ENCODE assay signal across 10 cellular contexts in the genomic region with DNA sequence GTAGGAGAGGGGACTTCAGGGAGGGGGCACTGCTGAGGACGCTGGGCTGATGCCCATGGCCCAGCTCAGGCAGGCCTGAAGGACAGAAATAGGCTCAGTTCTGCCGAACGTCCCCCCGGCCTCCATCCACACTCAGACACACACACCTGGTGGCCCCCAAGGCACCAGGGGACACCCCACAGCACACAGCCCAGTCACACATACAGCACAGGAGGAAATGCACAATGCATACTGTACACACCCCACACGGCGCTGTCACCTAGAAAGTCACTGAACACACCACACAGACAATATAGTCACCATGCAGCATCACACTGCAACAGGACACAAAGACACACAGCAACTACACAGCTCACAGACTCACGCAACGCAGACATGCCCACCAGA. TPM values are rescaled to one million over a fixed set of nuclear protein-coding genes. Genes with fewer than 3 reads are reported as not detected.
DNase-seq lines count a peak whose midpoint lies in the region; ATAC-seq and TF ChIP-seq lines count a peak whose summit lies in the region.
"Had no signal": no experiment of that assay in that cellular context is flagged by ENCODE, and none has a peak within 500 bp of the region (broad histone marks: within the 10 kb centered on the region; RNA-seq: fewer than 3 reads in every experiment).

No MANE protein-coding gene starts in this region.

- WGBS in heart right ventricle, 2 donors = 84 to 91% methylated on average over 8 of the region's 8 CpGs
- 39 to 100% methylated on average over 2 to 8 of the region's 8 CpGs for WGBS in upper lobe of left lung, 2 donors

- H3K27me3 ChIP-seq in heart right ventricle (no peaks in the 10 kb centered on the region), left ventricle myocardium inferior (ENCODE audit: low read depth) (no peaks in the 10 kb centered on the region), upper lobe of left lung (no peaks in the 10 kb centered on the region)

- ATAC-seq in heart right ventricle (peak in 5 of 8 donors; percentile 2 to 17 (median 7)), upper lobe of left lung (ENCODE audit: low FRiP score in 2 of 2) (peak; percentile 18 to 34), HG02759 (IDR thresholded peaks at IDR 0.05; ENCODE audit: unreplicated experiment) (no peak)

- peaks cover 0 to 14% (median 0%) of the 10 kb centered on the region in 9 donors for H3K36me3 ChIP-seq in heart right ventricle
- H3K36me3 ChIP-seq in left ventricle myocardium inferior = peaks cover 5% of the 10 kb centered on the region
- H3K36me3 ChIP-seq in upper lobe of left lung = peaks cover 0 to 4% (median under 1%) of the 10 kb centered on the region in 4 donors

- intact Hi-C loops in heart right ventricle (cut with DNase I) (no loop called here), left ventricle myocardium inferior (cut with micrococcal nuclease) (no loop called here)

- DNase-seq in heart right ventricle (no peak), left ventricle myocardium inferior (no peak), upper lobe of left lung (no peak), foreskin fibroblast (no peak), kidney glomerular epithelial cell (lab: John Stamatoyannopoulos, UW) (no peak)
- DNase-seq in activated CD4-positive, alpha-beta T cell treated with anti-CD3 and anti-CD28 coated beads, Interleukin-2, amount 50 U/mL, for 48 hours = peak; percentile 36 to 49

- H3K9me3 ChIP-seq in heart right ventricle = no peaks in the 10 kb centered on the region
- no peaks in the 10 kb centered on the region for H3K9me3 ChIP-seq in left ventricle myocardium inferior (replicated peaks)
- H3K9me3 ChIP-seq in iPS-18c (ENCODE audit: control insufficient read depth, insufficient read depth, low read length) = no peaks in the 10 kb centered on the region
- no peaks in the 10 kb centered on the region for H3K9me3 ChIP-seq in upper lobe of left lung

- H3K4me1 ChIP-seq in heart right ventricle (peaks cover 0 to 34% (median 0%) of the 10 kb centered on the region in 9 donors), left ventricle myocardium inferior (peaks cover 11% of the 10 kb centered on the region), upper lobe of left lung (peaks cover 5 to 33% (median 24%) of the 10 kb centered on the region in 4 donors)

- TF ChIP-seq EP300 in upper lobe of left lung (IDR thresholded peaks at IDR 0.05) = no peak

- peak overlapping the region in 2 of 10 donors; percentile 67 to 92 for H3K27ac ChIP-seq in heart right ventricle
- H3K27ac ChIP-seq in left ventricle myocardium inferior (replicated peaks) = no peak overlapping the region
- peak overlapping the region; percentile 68 to 91 (median 89) for H3K27ac ChIP-seq in upper lobe of left lung

- H3K4me3 ChIP-seq in heart right ventricle (peak overlapping the region in 3 of 10 donors; percentile 3 to 60 (median 22)), left ventricle myocardium inferior (no peak overlapping the region), iPS-18c (ENCODE audit: insufficient read depth, low read depth, low read length) (peak overlapping the region; percentile 61; the same call in 1 of the 2 replicates), upper lobe of left lung (peak overlapping the region; percentile 35 to 57 (median 47)), foreskin fibroblast (ENCODE audit: low read depth in 1 of 2, low read length in 2 of 2) (no peak overlapping the region)

- TF ChIP-seq POLR2A in upper lobe of left lung (IDR thresholded peaks at IDR 0.05) = no peak

- no peak for TF ChIP-seq CTCF in heart right ventricle (IDR thresholded peaks at IDR 0.05)
- TF ChIP-seq CTCF in left ventricle myocardium inferior (IDR thresholded peaks at IDR 0.05; ENCODE audit: borderline replicate concordance) = no peak
- TF ChIP-seq CTCF in upper lobe of left lung (IDR thresholded peaks at IDR 0.05) = no peak
- no peak for TF ChIP-seq CTCF in foreskin fibroblast (IDR thresholded peaks at IDR 0.05; ENCODE audit: low read depth, low read length)

RNA-seq across cellular contexts. Expression of a gene that starts 0.6 kb away (rescaled TPM):
- 1 to 10 TPM in 2 of 10 donors, under 1 TPM in 8; 0.30 to 4.3 (median 0.68) TPM for total RNA-seq in heart right ventricle
- polyA plus RNA-seq in heart right ventricle = 1 to 10 TPM in 1 of 2 donors, under 1 TPM in 1; 0.46 to 2.5 TPM
- 1.1 TPM for total RNA-seq in left ventricle myocardium inferior
- 10 to 100 TPM; 28.7 to 74.4 (median 44.1) TPM for total RNA-seq in upper lobe of left lung

RNA-seq across cellular contexts. Expression of a gene that starts 20.4 kb away (rescaled TPM):
- 10 to 100 TPM; 24.1 to 32.8 (median 26.4) TPM for total RNA-seq in heart right ventricle
- 10 to 100 TPM; 32.2 to 47.2 TPM for polyA plus RNA-seq in heart right ventricle
- 19.4 TPM for total RNA-seq in left ventricle myocardium inferior
- 10 to 100 TPM; 11.5 to 43.9 (median 30.1) TPM for total RNA-seq in upper lobe of left lung

RNA-seq across cellular contexts. Expression of a gene that starts 24.4 kb away (rescaled TPM):
- total RNA-seq in heart right ventricle (10 to 100 TPM; 18.6 to 71.1 (median 27.1) TPM), left ventricle myocardium inferior (45.2 TPM), upper lobe of left lung (100 to 1,000 TPM in 4 of 6 donors, 10 to 100 TPM in 2; 36.6 to 302 (median 118) TPM)
- 100 to 1,000 TPM in 1 of 2 donors, 10 to 100 TPM in 1; 58.5 to 179 TPM for polyA plus RNA-seq in heart right ventricle

RNA-seq across cellular contexts. Expression of a gene that starts 32.2 kb away (rescaled TPM):
- 100 to 1,000 TPM in 1 of 10 donors, 10 to 100 TPM in 3, 1 to 10 TPM in 6; 1.6 to 161 (median 4.2) TPM for total RNA-seq in heart right ventricle
- polyA plus RNA-seq in heart right ventricle = 100 to 1,000 TPM; 124 to 210 TPM
- 27.3 TPM for total RNA-seq in left ventricle myocardium inferior
- 1,000 to 10,000 TPM in 1 of 6 donors, 100 to 1,000 TPM in 5; 145 to 1,319 (median 555) TPM for total RNA-seq in upper lobe of left lung
- total RNA-seq: activated CD8-positive, alpha-beta memory T cell treated with anti-CD3 and anti-CD28 coated beads for 36 hours; skeletal muscle tissue had no signal

RNA-seq across cellular contexts. Expression of a gene that starts 40.7 kb away (rescaled TPM):
- not detected for total RNA-seq in heart right ventricle
- not detected for polyA plus RNA-seq in heart right ventricle
- total RNA-seq in left ventricle myocardium inferior = not detected
- total RNA-seq in upper lobe of left lung = 10 to 100 TPM in 1 of 6 donors, 1 to 10 TPM in 5; 2.3 to 12.3 (median 5.5) TPM
- total RNA-seq: activated CD8-positive, alpha-beta memory T cell treated with anti-CD3 and anti-CD28 coated beads for 36 hours; skeletal muscle tissue had no signal

Comparison
In these comparisons a context has a peak if more than half of its experiments do, and no peak if none do; other contexts are left out.
1. DNase-seq: peak in activated CD4-positive, alpha-beta T cell treated with anti-CD3 and anti-CD28 coated beads, Interleukin-2, amount 50 U/mL, for 48 hours (2 of 2); none in heart right ventricle (0 of 2), left ventricle myocardium inferior (single experiment), upper lobe of left lung (0 of 2), foreskin fibroblast (0 of 2) and kidney glomerular epithelial cell (single experiment).
2. H3K4me3 ChIP-seq: peak in iPS-18c (single experiment) and upper lobe of left lung (4 of 4); none in left ventricle myocardium inferior (single experiment) and foreskin fibroblast (0 of 2).
3. RNA of a gene that starts 0.6 kb away (total RNA-seq): 28.7 to 74.4 TPM in upper lobe of left lung; 1.1 TPM in left ventricle myocardium inferior (single experiment) and 0.30 to 4.3 TPM in heart right ventricle; every median in the first group is over 4 times any median in the second.